9 cellular contexts compared by ENCODE assay signal in the genomic region with DNA sequence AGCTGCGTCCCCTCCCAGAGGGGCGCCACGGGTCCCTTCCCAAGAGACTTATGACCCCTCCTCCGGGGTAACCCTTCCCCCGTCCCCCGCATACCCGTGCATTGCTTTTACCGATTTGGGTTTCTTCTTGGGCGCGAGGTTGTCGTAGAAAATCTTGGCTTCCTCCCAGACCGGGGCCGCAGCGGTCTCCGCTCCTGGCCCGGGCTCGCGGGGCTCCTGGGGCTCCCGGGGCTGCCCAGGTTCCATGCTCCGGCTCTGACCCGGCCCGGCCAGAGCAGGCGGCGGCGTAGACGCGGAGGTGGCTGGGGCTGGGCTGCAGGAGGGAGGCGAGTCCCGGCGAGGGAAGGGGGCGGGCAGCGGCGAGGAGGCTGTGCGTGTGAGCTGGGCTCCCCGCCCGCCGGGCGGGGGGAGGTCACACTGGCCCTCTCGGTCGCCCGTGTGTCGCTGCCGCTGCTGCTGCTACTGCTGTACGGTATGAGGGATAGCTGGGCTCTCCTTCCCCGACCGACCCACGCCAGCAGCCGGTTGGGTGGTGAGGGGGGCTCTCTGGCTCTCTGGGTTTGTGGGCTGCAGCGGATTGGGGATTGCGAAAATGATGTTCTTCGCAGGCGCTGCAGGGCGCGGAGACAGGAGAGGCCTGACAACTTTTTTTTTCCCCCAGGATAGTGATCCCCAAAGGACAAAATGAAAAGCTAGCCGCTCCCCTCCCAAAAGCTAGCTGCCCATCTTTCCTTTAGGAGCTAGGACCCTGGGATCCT. TPM values are rescaled to one million over a fixed set of nuclear protein-coding genes. Genes with fewer than 3 reads are reported as not detected.
DNase-seq lines count a peak whose midpoint lies in the region; ATAC-seq and TF ChIP-seq lines count a peak whose summit lies in the region.
"Had no signal": no experiment of that assay in that cellular context is flagged by ENCODE, and none has a peak within 500 bp of the region (broad histone marks: within the 10 kb centered on the region; RNA-seq: fewer than 3 reads in every experiment).

NT5C1A (minus strand) TSS at position 315 of the 758 bp plus-strand sequence; CDS start at position 246, 69 bp downstream.

- peak; percentile 19 for DNase-seq in Calu3
- peak; percentile 47 for DNase-seq in MG63
- peak; percentile 51 for DNase-seq in adipocyte (ENCODE audit: low read depth)
- DNase-seq in hepatic stellate cell (ENCODE audit: low spot score), result peak; percentile 58
- DNase-seq in sigmoid colon, result no peak
- no peak for DNase-seq in NCI-H82 (lab: John Stamatoyannopoulos, UW)
- DNase-seq in NCI-H187 treated with DMSO at 0.1 percent for 48 hours (lab: John Stamatoyannopoulos, UW), result no peak

- H3K9me3 Mint-ChIP-seq in Calu3 (ENCODE audit: low read depth, unreplicated experiment), result no peaks in the 10 kb centered on the region

- H3K4me1 Mint-ChIP-seq in Calu3 (ENCODE audit: low read depth, unreplicated experiment), result peaks cover 9% of the 10 kb centered on the region

- TF ChIP-seq POLR2A in sigmoid colon (IDR thresholded peaks at IDR 0.05), result no peak

- H3K9ac ChIP-seq in adipocyte (ENCODE audit: low read length), result no peak within 1 kb of the TSS

- ATAC-seq in GM18517 (IDR thresholded peaks at IDR 0.05; ENCODE audit: unreplicated experiment), result no peak

- intact Hi-C loops in Calu3 (cut with micrococcal nuclease; ENCODE audit: unreplicated experiment), result no loop called here
- intact Hi-C loops in sigmoid colon (cut with DNase I), result no loop called here

- TF ChIP-seq CTCF in Calu3 (IDR thresholded peaks at IDR 0.05; ENCODE audit: unreplicated experiment) (peak; percentile 5), sigmoid colon (IDR thresholded peaks at IDR 0.05) (no peak)

- no peak for TF ChIP-seq EP300 in sigmoid colon (IDR thresholded peaks at IDR 0.05)

- BruUV-seq in Calu3 (replicated peaks; lab: Mats Ljungman, UMichigan), result no TSS peak

- H3K4me3 ChIP-seq in MG63 (peak within 1 kb of the TSS; percentile 37), adipocyte (ENCODE audit: low read length) (peak within 1 kb of the TSS; percentile 65), sigmoid colon (peak within 1 kb of the TSS; percentile 18 to 53 (median 42))

- no peak within 1 kb of the TSS for H3K27ac Mint-ChIP-seq in Calu3 (ENCODE audit: unreplicated experiment)

- H3K9me3 ChIP-seq in MG63 (no peaks in the 10 kb centered on the region), adipocyte (ENCODE audit: control insufficient read depth, low read length) (peaks cover 15% of the 10 kb centered on the region), sigmoid colon (no peaks in the 10 kb centered on the region)

- WGBS in sigmoid colon, 2 donors, result 2 to 5% methylated on average over 55 of the region's 55 CpGs

- peaks cover 9% of the 10 kb centered on the region for H3K4me1 ChIP-seq in adipocyte (ENCODE audit: control insufficient read depth, insufficient read depth, low read length)
- H3K4me1 ChIP-seq in sigmoid colon, result peaks cover 0 to 19% (median 17%) of the 10 kb centered on the region in 4 donors

- H3K4me3 Mint-ChIP-seq in Calu3 (ENCODE audit: low read depth, unreplicated experiment), result peak within 1 kb of the TSS; percentile 33

- H3K36me3 ChIP-seq in MG63 (no peaks in the 10 kb centered on the region), adipocyte (ENCODE audit: control insufficient read depth, insufficient read depth, low read length, severe bottlenecking) (no peaks in the 10 kb centered on the region), sigmoid colon (no peaks in the 10 kb centered on the region)

- H3K27me3 Mint-ChIP-seq in Calu3 (ENCODE audit: unreplicated experiment), result peaks cover 74% of the 10 kb centered on the region

- H3K36me3 Mint-ChIP-seq in Calu3 (ENCODE audit: insufficient read depth, unreplicated experiment), result no peaks in the 10 kb centered on the region

- CTCF ChIA-PET in Calu3 (lab: Charles Lee), result interaction anchor here (0.6 to 1.7 kb wide), 5 partner anchors 9 to 277 kb away, joined by 3 to 7 read pairs (median 3); partner anchors contain the start of gene HPCAL4

- H3K27me3 ChIP-seq in MG63 (peaks cover 11% of the 10 kb centered on the region; the same call in 1 of the 2 replicates), adipocyte (replicated peaks; ENCODE audit: control insufficient read depth, insufficient read depth, low read length) (peaks cover 72% of the 10 kb centered on the region), sigmoid colon (peaks cover 0 to 52% (median 24%) of the 10 kb centered on the region in 3 donors)

- H3K27ac ChIP-seq in sigmoid colon, result no peak within 1 kb of the TSS

RNA-seq across cellular contexts. Expression of gene NT5C1A, which starts in this region (rescaled TPM):
- total RNA-seq in Calu3 (2022) (not detected in 2 replicates), sigmoid colon (not detected)
- total RNA-seq in MG63 (2014; rRNA removed; shearing (Covaris generic); ENCODE audit: low replicate concordance), result not detected in 2 replicates
- polyA plus RNA-seq in sigmoid colon, result under 1 TPM in 1 of 3 donors, not detected in 2; 0.06 TPM
- total RNA-seq: lung microvascular endothelial cell had no signal

Comparison
In these comparisons a context has a peak if more than half of its experiments do, and no peak if none do; other contexts are left out.
1. Peak in DNase-seq in Calu3; RNA of the gene not detected or under 1 TPM.
2. Peak in DNase-seq and H3K4me3 ChIP-seq in MG63; RNA of the gene not detected or under 1 TPM.
3. DNase-seq: peak in adipocyte (single experiment) and hepatic stellate cell (single experiment); none in sigmoid colon (single experiment), NCI-H82 (single experiment) and NCI-H187 treated with DMSO at 0.1 percent for 48 hours (single experiment).
4. Peak in every context shown above with its lines, with median percentiles within 50 percentile points of each other: H3K4me3 ChIP-seq.